14 cellular contexts compared by ENCODE assay signal in genomic region chr6:166365221-166365620, GRCh38. TPM values are rescaled to one million over a fixed set of nuclear protein-coding genes. Genes with fewer than 3 reads are reported as not detected.
A peak's percentile ranks its signal among the peaks of the same experiment; 100 is the strongest.
DNase-seq lines count a peak whose midpoint lies in the region; ATAC-seq and TF ChIP-seq lines count a peak whose summit lies in the region.
"Had no signal": no experiment of that assay in that cellular context is flagged by ENCODE, and none has a peak within 500 bp of the region (broad histone marks: within the 10 kb centered on the region; RNA-seq: fewer than 3 reads in every experiment).

No MANE protein-coding gene starts in this region.

- DNase-seq in GM23248: peak; percentile 81
- DNase-seq in astrocyte of the cerebellum (ENCODE audit: low read depth): peak; percentile 67
- no peak for DNase-seq in glutamatergic neuron
- peak; percentile 63 for DNase-seq in pulmonary artery endothelial cell (ENCODE audit: low read depth, low spot score)
- no peak for DNase-seq in DMS53 (lab: John Stamatoyannopoulos, UW)
- no peak for DNase-seq in naive thymus-derived CD4-positive, alpha-beta T cell
- no peak for DNase-seq in Peyer's patch
- DNase-seq: activated CD4-positive, alpha-beta T cell treated with anti-CD3 and anti-CD28 coated beads, Interleukin-2, amount 50 U/mL, for 48 hours; CD4-positive, CD25-positive, alpha-beta regulatory T cell; erythroblast had no signal

- H3K36me3 Mint-ChIP-seq in glutamatergic neuron (ENCODE audit: unreplicated experiment): no peaks in the 10 kb centered on the region
- peaks cover 3 to 41% (median 24%) of the 10 kb centered on the region in 5 donors for H3K36me3 Mint-ChIP-seq in naive thymus-derived CD4-positive, alpha-beta T cell

- H3K4me3 ChIP-seq in GM23248: no peak overlapping the region
- H3K4me3 ChIP-seq in astrocyte of the cerebellum (ENCODE audit: low read depth, low read length): no peak overlapping the region
- no peak overlapping the region for H3K4me3 ChIP-seq in naive thymus-derived CD4-positive, alpha-beta T cell (ENCODE audit: low read length)
- H3K4me3 ChIP-seq in Peyer's patch: no peak overlapping the region
- H3K4me3 ChIP-seq: lung, skin epidermis had no signal

- no peak for ATAC-seq in naive thymus-derived CD4-positive, alpha-beta T cell
- no peak for ATAC-seq in GM19397 (IDR thresholded peaks at IDR 0.05; ENCODE audit: unreplicated experiment)

- H3K9ac ChIP-seq in GM23248: no peak overlapping the region

- H4K20me1 ChIP-seq in GM23248 (ENCODE audit: insufficient read depth): no peaks in the 10 kb centered on the region

- no peak for TF ChIP-seq POLR2A in Peyer's patch (IDR thresholded peaks at IDR 0.05)

- no peak overlapping the region for H2AFZ ChIP-seq in GM23248

- H3K9me3 ChIP-seq in GM23248 (ENCODE audit: low read depth): no peaks in the 10 kb centered on the region
- H3K9me3 ChIP-seq in naive thymus-derived CD4-positive, alpha-beta T cell (ENCODE audit: control insufficient read depth in 2 of 3, low read length in 3 of 3): no peaks in the 10 kb centered on the region
- no peaks in the 10 kb centered on the region for H3K9me3 ChIP-seq in Peyer's patch

- in situ Hi-C loops in GM23248 (cut with MboI): no loop called here
- in situ Hi-C loops in astrocyte of the cerebellum (cut with HindIII; ENCODE audit: low sequenced_read_pairs): no loop called here

- peak overlapping the region; percentile 31; the same call in 1 of the 2 replicates for H3K27ac ChIP-seq in GM23248
- H3K27ac ChIP-seq in naive thymus-derived CD4-positive, alpha-beta T cell (ENCODE audit: low read depth, low read length): no peak overlapping the region
- H3K27ac ChIP-seq in Peyer's patch: no peak overlapping the region
- H3K27ac ChIP-seq: skin epidermis had no signal

- no peaks in the 10 kb centered on the region for H3K36me3 ChIP-seq in GM23248 (ENCODE audit: low read depth)
- H3K36me3 ChIP-seq in naive thymus-derived CD4-positive, alpha-beta T cell (ENCODE audit: control insufficient read depth in 2 of 3, insufficient read depth in 3 of 3, low read length in 3 of 3): peaks cover 0 to 29% (median 0%) of the 10 kb centered on the region in 3 experiments
- peaks cover 0 to 27% (median 0%) of the 10 kb centered on the region in 3 donors for H3K36me3 ChIP-seq in Peyer's patch

- H3K9me2 ChIP-seq in GM23248 (ENCODE audit: insufficient read depth): no peaks in the 10 kb centered on the region

- no peaks in the 10 kb centered on the region for H3K79me2 ChIP-seq in GM23248 (ENCODE audit: insufficient read depth)

- H3K9me3 Mint-ChIP-seq in glutamatergic neuron (ENCODE audit: unreplicated experiment): no peaks in the 10 kb centered on the region
- no peaks in the 10 kb centered on the region for H3K9me3 Mint-ChIP-seq in naive thymus-derived CD4-positive, alpha-beta T cell

- H3K27ac Mint-ChIP-seq in glutamatergic neuron (ENCODE audit: unreplicated experiment): peak overlapping the region; percentile 81
- H3K27ac Mint-ChIP-seq in naive thymus-derived CD4-positive, alpha-beta T cell: no peak overlapping the region
- H3K27ac Mint-ChIP-seq: activated naive CD8-positive, alpha-beta T cell had no signal

- H3K27me3 Mint-ChIP-seq in glutamatergic neuron (ENCODE audit: unreplicated experiment): peaks cover 2% of the 10 kb centered on the region
- H3K27me3 Mint-ChIP-seq in naive thymus-derived CD4-positive, alpha-beta T cell: peaks cover 0 to under 1% (median 0%) of the 10 kb centered on the region in 5 donors
- H3K27me3 Mint-ChIP-seq: activated naive CD8-positive, alpha-beta T cell; CD4-positive, CD25-positive, alpha-beta regulatory T cell had no signal

- 49 to 51% methylated on average over 2 of the region's 2 CpGs for WGBS in GM23248 (ENCODE audit: low coverage in 1 of 2, low lambda C conversion rate in 2 of 2, missing lambda C conversion rate in 2 of 2), 2 experiments

- peak overlapping the region; percentile 37 for H3K4me2 ChIP-seq in GM23248 (ENCODE audit: unreplicated experiment)

- H3K4me3 Mint-ChIP-seq in glutamatergic neuron (ENCODE audit: unreplicated experiment): peak overlapping the region; percentile 85
- H3K4me3 Mint-ChIP-seq in naive thymus-derived CD4-positive, alpha-beta T cell: no peak overlapping the region
- H3K4me3 Mint-ChIP-seq: activated naive CD8-positive, alpha-beta T cell; CD4-positive, CD25-positive, alpha-beta regulatory T cell had no signal

- intact Hi-C loops in naive thymus-derived CD4-positive, alpha-beta T cell (cut with micrococcal nuclease): no loop called here

- H3K27me3 ChIP-seq in GM23248 (replicated peaks; ENCODE audit: insufficient read depth) (no peaks in the 10 kb centered on the region), Peyer's patch (no peaks in the 10 kb centered on the region)
- no peaks in the 10 kb centered on the region for H3K27me3 ChIP-seq in naive thymus-derived CD4-positive, alpha-beta T cell (ENCODE audit: control insufficient read depth in 2 of 2, insufficient read depth in 2 of 2, low read length in 2 of 2)

- peaks cover 15% of the 10 kb centered on the region for H3K4me1 ChIP-seq in GM23248 (ENCODE audit: insufficient read depth)
- H3K4me1 ChIP-seq in naive thymus-derived CD4-positive, alpha-beta T cell (ENCODE audit: control insufficient read depth in 2 of 2, insufficient read depth in 2 of 2, low read length in 2 of 2): no peaks in the 10 kb centered on the region
- no peaks in the 10 kb centered on the region for H3K4me1 ChIP-seq in Peyer's patch

- POLR2A ChIA-PET in naive thymus-derived CD4-positive, alpha-beta T cell (lab: Charles Lee): interaction anchor here (0.6 kb wide), 1 partner anchor 16 kb away, joined by 3 read pairs; no protein-coding TSS in a partner anchor

- H3F3A ChIP-seq in GM23248 (ENCODE audit: insufficient read depth): peaks cover 18% of the 10 kb centered on the region

- peaks cover 27% of the 10 kb centered on the region for H3K4me1 Mint-ChIP-seq in glutamatergic neuron (ENCODE audit: low read depth, unreplicated experiment)
- H3K4me1 Mint-ChIP-seq in naive thymus-derived CD4-positive, alpha-beta T cell: no peaks in the 10 kb centered on the region

- TF ChIP-seq CTCF in astrocyte of the cerebellum (IDR thresholded peaks at IDR 0.05; ENCODE audit: low read depth, low read length, missing control alignments): no peak
- no peak for TF ChIP-seq CTCF in glutamatergic neuron (IDR thresholded peaks at IDR 0.05; ENCODE audit: partially characterized antibody, unreplicated experiment)
- no peak for TF ChIP-seq CTCF in Peyer's patch (IDR thresholded peaks at IDR 0.05)

- CTCF ChIA-PET in naive thymus-derived CD4-positive, alpha-beta T cell (lab: Charles Lee): interaction anchor here (0.7 kb wide), 1 partner anchor 29 kb away, joined by 3 read pairs; no protein-coding TSS in a partner anchor

RNA-seq across cellular contexts. Expression of gene MPC1, which starts 17.5 kb away (rescaled TPM):
- 41.9 and 55.1 TPM in 2 replicates for total RNA-seq in GM23248 (2014; rRNA removed; shearing (Covaris generic))
- 76.1 and 76.2 TPM in 2 replicates for polyA plus RNA-seq in GM23248 (2016; fragmentation: Nextera tagmentation; extraction: Ambion mirVana)
- total RNA-seq in glutamatergic neuron (ENCODE audit: unreplicated experiment) (17.0 TPM), pulmonary artery endothelial cell (21.7 and 24.6 TPM in 2 replicates), Peyer's patch (10 to 100 TPM; 45.6 to 75.3 (median 59.8) TPM)
- 10 to 100 TPM; 18.5 to 31.1 (median 26.5) TPM for total RNA-seq in naive thymus-derived CD4-positive, alpha-beta T cell
- 10 to 100 TPM; 41.7 to 64.2 TPM for polyA plus RNA-seq in naive thymus-derived CD4-positive, alpha-beta T cell

RNA-seq across cellular contexts. Expression of gene SFT2D1, which starts 22.9 kb away (rescaled TPM):
- total RNA-seq in GM23248 (2014; rRNA removed; shearing (Covaris generic)): 51.4 and 75.4 TPM in 2 replicates
- polyA plus RNA-seq in GM23248 (2016; fragmentation: Nextera tagmentation; extraction: Ambion mirVana): 103 and 115 TPM in 2 replicates
- total RNA-seq in glutamatergic neuron (ENCODE audit: unreplicated experiment) (23.5 TPM), pulmonary artery endothelial cell (27.9 and 32.9 TPM in 2 replicates), Peyer's patch (10 to 100 TPM; 26.4 to 31.9 (median 28.2) TPM)
- total RNA-seq in naive thymus-derived CD4-positive, alpha-beta T cell: 10 to 100 TPM; 18.3 to 50.1 (median 33.7) TPM
- polyA plus RNA-seq in naive thymus-derived CD4-positive, alpha-beta T cell: 10 to 100 TPM; 49.7 to 52.5 TPM

RNA-seq across cellular contexts. Expression of gene PRR18, which starts 57.0 kb away (rescaled TPM):
- total RNA-seq in GM23248 (2014; rRNA removed; shearing (Covaris generic)): not detected in 2 replicates
- polyA plus RNA-seq in GM23248 (2016; fragmentation: Nextera tagmentation; extraction: Ambion mirVana): not detected in 2 replicates
- not detected for total RNA-seq in glutamatergic neuron (ENCODE audit: unreplicated experiment)
- total RNA-seq in pulmonary artery endothelial cell: not detected in 2 replicates
- not detected for total RNA-seq in naive thymus-derived CD4-positive, alpha-beta T cell
- not detected for polyA plus RNA-seq in naive thymus-derived CD4-positive, alpha-beta T cell
- total RNA-seq in Peyer's patch: not detected
- total RNA-seq: CD4-positive, CD25-positive, alpha-beta regulatory T cell had no signal
- polyA plus RNA-seq: CD4-positive, CD25-positive, alpha-beta regulatory T cell had no signal

Comparison
In these comparisons a context has a peak if more than half of its experiments do, and no peak if none do; other contexts are left out.
1. DNase-seq: peak in GM23248 (single experiment), astrocyte of the cerebellum (single experiment) and pulmonary artery endothelial cell (single experiment); none in glutamatergic neuron (single experiment), DMS53 (single experiment), naive thymus-derived CD4-positive, alpha-beta T cell (0 of 9) and Peyer's patch (0 of 3).